16 cellular contexts compared by ENCODE assay signal in the genomic region with DNA sequence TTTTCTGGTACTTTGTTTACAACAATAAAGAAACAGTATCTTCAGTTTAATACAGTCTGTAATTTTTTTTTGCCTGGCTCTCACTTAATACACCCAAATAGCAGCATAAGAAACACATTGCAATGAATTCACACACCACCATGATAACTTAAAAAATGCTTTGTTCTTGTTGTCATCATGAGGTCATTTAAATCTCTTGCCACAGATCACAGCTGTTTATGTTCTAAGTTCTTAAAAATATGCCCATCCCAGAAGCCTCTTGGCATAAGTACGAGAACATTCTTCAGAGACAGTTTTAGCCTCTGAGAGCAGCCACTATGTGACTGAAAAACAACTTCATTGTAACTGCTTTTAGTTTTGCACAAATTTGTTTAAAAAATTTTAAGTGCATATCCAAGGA. TPM values are rescaled to one million over a fixed set of nuclear protein-coding genes. Genes with fewer than 3 reads are reported as not detected.
DNase-seq lines count a peak whose midpoint lies in the region; ATAC-seq, FAIRE-seq and TF ChIP-seq lines count a peak whose summit lies in the region.
"Had no signal": no experiment of that assay in that cellular context is flagged by ENCODE, and none has a peak within 500 bp of the region (broad histone marks: within the 10 kb centered on the region; RNA-seq: fewer than 3 reads in every experiment).

No MANE protein-coding gene starts in this region.

- H3K27ac ChIP-seq in left lung (peak overlapping the region in 1 of 2 donors; percentile 46), endodermal cell (ENCODE audit: low read depth, low read length) (no peak overlapping the region)

- no peak overlapping the region for H3K9ac ChIP-seq in endodermal cell (ENCODE audit: extremely low read depth, low read length, poor library complexity, severe bottlenecking)

- no peaks in the 10 kb centered on the region for H3K27me3 Mint-ChIP-seq in endodermal cell (ENCODE audit: insufficient read depth)

- FAIRE-seq in endometrium (lab: Jason Lieb, UNC), result peak; percentile 4

- intact Hi-C loops in left lung (cut with DNase I), result no loop called here

- DNase-seq in GM04503 (ENCODE audit: low read depth), result peak; percentile 66
- no peak for DNase-seq in left lung
- DNase-seq in stromal cell of bone marrow (ENCODE audit: low read depth), result peak; percentile 39
- no peak for DNase-seq in activated effector memory CD4-positive, alpha-beta T cell treated with anti-CD3 and anti-CD28 coated beads, Interleukin-2, amount 50 U/mL, for 16 hours
- no peak for DNase-seq in endodermal cell
- DNase-seq in ACHN, result no peak
- DNase-seq: activated naive CD4-positive, alpha-beta T cell treated with Interleukin-2 at 50 U/mL for 16 hours; cortex of kidney; Karpas-422; NCI-H1930; NCI-H82; nucleus accumbens; stimulated activated CD4-positive, alpha-beta T cell treated with anti-CD3 and anti-CD28 coated beads, Interleukin-2, amount 100 ng/mL, for 48 hours had no signal

- in situ Hi-C loops in ACHN (cut with HindIII; ENCODE audit: low pct_ligation_motif_present, low pct_unique_long_range_greater_than_20kb, low sequenced_read_pairs), result no loop called here

- WGBS in endodermal cell (ENCODE audit: insufficient coverage in 1 of 2, insufficient read length in 1 of 2), 2 experiments, result 80 to 91% methylated on average over 1 of the region's 1 CpG

- peaks cover 10% of the 10 kb centered on the region for H3K4me1 Mint-ChIP-seq in endodermal cell
- H3K4me1 Mint-ChIP-seq: stimulated activated effector memory CD8-positive, alpha-beta T cell treated with anti-CD3 and anti-CD28 coated beads, Interleukin-12 subunit alpha, Interleukin-12 subunit beta, amount 100 ng/mL, for 72 hours had no signal

- no peak for TF ChIP-seq CTCF in left lung (IDR thresholded peaks at IDR 0.05)
- no peak for TF ChIP-seq CTCF in endodermal cell (conservative IDR thresholded peaks at IDR 0.05)

- H3K9me3 Mint-ChIP-seq in endodermal cell, result peaks cover 25% of the 10 kb centered on the region

- H3K4me3 Mint-ChIP-seq in endodermal cell, result no peak overlapping the region
- H3K4me3 Mint-ChIP-seq: stimulated activated effector memory CD8-positive, alpha-beta T cell treated with anti-CD3 and anti-CD28 coated beads, Interleukin-12 subunit alpha, Interleukin-12 subunit beta, amount 100 ng/mL, for 72 hours had no signal

- H3K36me3 ChIP-seq in left lung, result peaks cover 0 to 28% of the 10 kb centered on the region in 2 donors
- H3K36me3 ChIP-seq in endodermal cell (ENCODE audit: control insufficient read depth, insufficient read depth, low read length), result peaks cover 70% of the 10 kb centered on the region

- peaks cover 74% of the 10 kb centered on the region for H3K36me3 Mint-ChIP-seq in endodermal cell (ENCODE audit: low read depth)

- H3K9me3 ChIP-seq in left lung (peaks cover 0 to 3% of the 10 kb centered on the region in 2 donors), endodermal cell (ENCODE audit: control insufficient read depth, low read length) (peaks cover 40% of the 10 kb centered on the region)

- no peak overlapping the region for H3K4me3 ChIP-seq in left lung
- no peak overlapping the region for H3K4me3 ChIP-seq in endodermal cell (ENCODE audit: low read length)

- H3K27ac Mint-ChIP-seq in endodermal cell, result no peak overlapping the region
- H3K27ac Mint-ChIP-seq: stimulated activated effector memory CD8-positive, alpha-beta T cell treated with anti-CD3 and anti-CD28 coated beads, Interleukin-12 subunit alpha, Interleukin-12 subunit beta, amount 100 ng/mL, for 72 hours had no signal

- peak; percentile 36 for ATAC-seq in left lung
- no peak for ATAC-seq in GM19395 (IDR thresholded peaks at IDR 0.05; ENCODE audit: unreplicated experiment)
- ATAC-seq: stimulated activated effector memory CD8-positive, alpha-beta T cell treated with anti-CD3 and anti-CD28 coated beads, Interleukin-12 subunit alpha, Interleukin-12 subunit beta, amount 100 ng/mL, for 72 hours had no signal

- no peaks in the 10 kb centered on the region for H3K27me3 ChIP-seq in left lung
- H3K27me3 ChIP-seq in endodermal cell (ENCODE audit: control insufficient read depth, insufficient read depth, low read length, poor library complexity, severe bottlenecking), result no peaks in the 10 kb centered on the region

- H3K4me1 ChIP-seq in left lung (no peaks in the 10 kb centered on the region), endodermal cell (ENCODE audit: control insufficient read depth, insufficient read depth, low read length) (no peaks in the 10 kb centered on the region)

RNA-seq across cellular contexts. Expression of a gene that starts 47.9 kb away (rescaled TPM):
- total RNA-seq in left lung (10 to 100 TPM; 11.3 to 13.0 TPM), endodermal cell (10 to 100 TPM; 23.9 to 32.1 TPM)
- polyA plus RNA-seq in endodermal cell (2013, experiment 1 of 2), result 20.1 TPM
- polyA plus RNA-seq in endodermal cell (2013, experiment 2 of 2), result 18.3 TPM

RNA-seq across cellular contexts. Expression of a gene that starts 48.0 kb away (rescaled TPM):
- total RNA-seq in left lung (10 to 100 TPM; 19.5 to 21.7 TPM), endodermal cell (10 to 100 TPM; 32.9 to 33.5 TPM)
- polyA plus RNA-seq in endodermal cell (2013, experiment 1 of 2), result 25.6 TPM
- 23.2 TPM for polyA plus RNA-seq in endodermal cell (2013, experiment 2 of 2)

Comparison
In these comparisons a context has a peak if more than half of its experiments do, and no peak if none do; other contexts are left out.
1. DNase-seq: peak in GM04503 (single experiment) and stromal cell of bone marrow (single experiment); none in left lung (0 of 2), activated effector memory CD4-positive, alpha-beta T cell treated with anti-CD3 and anti-CD28 coated beads, Interleukin-2, amount 50 U/mL, for 16 hours (single experiment), endodermal cell (single experiment) and ACHN (single experiment).